21 cellular contexts compared by ENCODE assay signal in genomic region chr22:45542001-45542520, GRCh38. TPM values are rescaled to one million over a fixed set of nuclear protein-coding genes. Genes with fewer than 3 reads are reported as not detected.
"Had no signal": no experiment of that assay in that cellular context is flagged by ENCODE, and none has a peak within 500 bp of the region (broad histone marks: within the 10 kb centered on the region; RNA-seq: fewer than 3 reads in every experiment).

No MANE protein-coding gene starts in this region.

- H3K36me3 Mint-ChIP-seq: activated naive CD4-positive, alpha-beta T cell treated with anti-CD3 and anti-CD28 coated beads, Interleukin-2, amount 50 U/mL, for 24 hours; T-cell had no signal

- FAIRE-seq: endometrium, kidney had no signal

- H3K27me3 ChIP-seq: thyroid gland, upper lobe of right lung had no signal

- H3K4me1 Mint-ChIP-seq: activated CD4-positive, alpha-beta T cell treated with anti-CD3 and anti-CD28 coated beads, Interleukin-2, amount 10 ng/mL, durations not matched to agents 24 days and 14 days; activated naive CD4-positive, alpha-beta T cell treated with anti-CD3 and anti-CD28 coated beads, Interleukin-2, amount 50 U/mL, for 24 hours; T-cell had no signal

- DNase-seq: activated CD4-positive, alpha-beta T cell treated with anti-CD3 and anti-CD28 coated beads, Interleukin-2, amount 10 ng/mL, durations not matched to agents 24 days and 14 days; activated CD8-positive, alpha-beta T cell treated with anti-CD3 and anti-CD28 coated beads for 36 hours; activated gamma-delta T cell treated with Interleukin-2 at 50 U/mL for 16 hours; aorta; foreskin melanocyte; kidney; nucleus accumbens; stimulated activated CD4-positive, alpha-beta T cell treated with anti-CD3 and anti-CD28 coated beads, Interleukin-2, amount 100 ng/mL, for 48 hours; stimulated activated naive CD4-positive, alpha-beta T cell treated with Interleukin-2 at 50 U/mL for 16 hours; T-cell; thyroid gland; upper lobe of right lung had no signal

- H3K27ac Mint-ChIP-seq: activated CD4-positive, alpha-beta T cell treated with anti-CD3 and anti-CD28 coated beads, Interleukin-2, amount 10 ng/mL, durations not matched to agents 24 days and 14 days; activated CD8-positive, alpha-beta T cell treated with anti-CD3 and anti-CD28 coated beads for 36 hours; activated naive CD4-positive, alpha-beta T cell treated with anti-CD3 and anti-CD28 coated beads, Interleukin-2, amount 50 U/mL, for 24 hours; activated T-helper 1 cell treated with anti-CD3 and anti-CD28 coated beads, Interleukin-12 subunit alpha, Interleukin-12 subunit beta, Interleukin-2, Interleukin-4 antibody, amounts not matched to agents 30 ng/mL and 10 ng/mL and 1 ng/mL, durations not matched to agents 14 hours and 24 hours and 36 hours; T-cell; T-helper 2 cell treated with Interferon-gamma antibody and Interleukin-4, amounts not matched to agents 5 μg/mL and 100 μg/mL, for 36 hours had no signal

- H3K27me3 Mint-ChIP-seq: activated CD4-positive, alpha-beta T cell treated with anti-CD3 and anti-CD28 coated beads, Interleukin-2, amount 10 ng/mL, durations not matched to agents 24 days and 14 days; activated CD8-positive, alpha-beta T cell treated with anti-CD3 and anti-CD28 coated beads for 36 hours; activated naive CD4-positive, alpha-beta T cell treated with anti-CD3 and anti-CD28 coated beads, Interleukin-2, amount 50 U/mL, for 24 hours; brain had no signal

- H3K36me3 ChIP-seq: thyroid gland, upper lobe of right lung had no signal

- H3K4me3 ChIP-seq: thyroid gland, upper lobe of right lung had no signal

- ATAC-seq: activated CD4-positive, CD25-positive, alpha-beta regulatory T cell treated with anti-CD3 and anti-CD28 coated beads, Interleukin-2, amount 50 U/mL, for 24 hours; activated CD8-positive, alpha-beta T cell treated with anti-CD3 and anti-CD28 coated beads for 36 hours; left lobe of liver; T-cell; upper lobe of right lung had no signal

- H3K4me3 Mint-ChIP-seq: activated CD4-positive, alpha-beta T cell treated with anti-CD3 and anti-CD28 coated beads, Interleukin-2, amount 10 ng/mL, durations not matched to agents 24 days and 14 days; activated CD8-positive, alpha-beta T cell treated with anti-CD3 and anti-CD28 coated beads for 36 hours; activated naive CD4-positive, alpha-beta T cell treated with anti-CD3 and anti-CD28 coated beads, Interleukin-2, amount 50 U/mL, for 24 hours; activated T-helper 1 cell treated with anti-CD3 and anti-CD28 coated beads, Interleukin-12 subunit alpha, Interleukin-12 subunit beta, Interleukin-2, Interleukin-4 antibody, amounts not matched to agents 30 ng/mL and 10 ng/mL and 1 ng/mL, durations not matched to agents 14 hours and 24 hours and 36 hours; brain; nephron; T-cell; T-helper 2 cell treated with Interferon-gamma antibody and Interleukin-4, amounts not matched to agents 5 μg/mL and 100 μg/mL, for 36 hours had no signal

- H3K9me3 ChIP-seq: thyroid gland, upper lobe of right lung had no signal

- H3K9me3 Mint-ChIP-seq: activated CD4-positive, alpha-beta T cell treated with anti-CD3 and anti-CD28 coated beads, Interleukin-2, amount 10 ng/mL, durations not matched to agents 24 days and 14 days; activated CD8-positive, alpha-beta T cell treated with anti-CD3 and anti-CD28 coated beads for 36 hours; activated naive CD4-positive, alpha-beta T cell treated with anti-CD3 and anti-CD28 coated beads, Interleukin-2, amount 50 U/mL, for 24 hours; activated T-helper 1 cell treated with anti-CD3 and anti-CD28 coated beads, Interleukin-12 subunit alpha, Interleukin-12 subunit beta, Interleukin-2, Interleukin-4 antibody, amounts not matched to agents 30 ng/mL and 10 ng/mL and 1 ng/mL, durations not matched to agents 14 hours and 24 hours and 36 hours; brain; nephron; T-cell; T-helper 2 cell treated with Interferon-gamma antibody and Interleukin-4, amounts not matched to agents 5 μg/mL and 100 μg/mL, for 36 hours had no signal

- H3K27ac ChIP-seq: thyroid gland, upper lobe of right lung, VCaP had no signal

RNA-seq across cellular contexts. Expression of gene FBLN1, which starts 39.4 kb away (rescaled TPM):
- total RNA-seq: activated CD4-positive, alpha-beta T cell treated with anti-CD3 and anti-CD28 coated beads, Interleukin-2, amount 10 ng/mL, durations not matched to agents 24 days and 14 days; activated T-helper 1 cell treated with anti-CD3 and anti-CD28 coated beads, Interleukin-12 subunit alpha, Interleukin-12 subunit beta, Interleukin-2, Interleukin-4 antibody, amounts not matched to agents 30 ng/mL and 10 ng/mL and 1 ng/mL, durations not matched to agents 14 hours and 24 hours and 36 hours had no signal
